In the genomic region with DNA sequence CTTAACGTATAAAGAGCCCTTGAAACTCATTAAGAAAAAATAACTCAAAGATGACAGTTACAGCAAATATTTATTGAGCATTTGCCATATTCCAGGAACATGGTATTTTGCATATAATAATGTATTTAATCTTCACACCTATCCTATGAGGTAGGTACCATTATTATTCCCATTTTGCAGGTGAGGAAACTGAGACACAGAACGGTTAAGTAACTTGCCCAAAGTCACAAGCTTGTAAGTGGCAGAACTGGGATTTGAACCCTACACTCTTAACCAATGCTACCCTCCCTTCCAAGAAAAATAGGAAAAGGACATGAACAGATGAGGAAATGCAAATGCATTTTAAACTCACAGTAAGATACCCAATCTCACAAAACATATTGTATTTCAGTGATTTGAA, we compare ENCODE assay signal across 35 cellular contexts.
"Had no signal": no experiment of that assay in that cellular context is flagged by ENCODE, and none has a peak within 500 bp of the region (broad histone marks: within the 10 kb centered on the region; RNA-seq: fewer than 3 reads in every experiment).

No MANE protein-coding gene starts in this region.

- H3K27me3 ChIP-seq: MG63 had no signal

- H3K4me2 ChIP-seq: KMS-11 had no signal

- H3K9ac ChIP-seq: KMS-11 had no signal

- DNase-seq: Karpas-422, Kasumi-1, MG63, MM.1S, MV-4-11, NCI-H1048, NCI-H1092, NCI-H1092 treated with DMSO at 0.1 percent for 48 hours, NCI-H1105, NCI-H1105 treated with DMSO at 0.1 percent for 48 hours, NCI-H1417, NCI-H1417 treated with DMSO at 0.1 percent for 48 hours, NCI-H1436, NCI-H1436 treated with DMSO at 0.1 percent for 48 hours, NCI-H146, NCI-H1694, NCI-H1694 treated with DMSO at 0.1 percent for 48 hours, NCI-H187, NCI-H187 treated with DMSO at 0.1 percent for 48 hours, NCI-H1930, NCI-H2029, NCI-H2029 treated with DMSO at 0.1 percent for 48 hours, NCI-H2081, NCI-H2081 treated with DMSO at 0.1 percent for 48 hours, NCI-H2107, NCI-H2171, NCI-H2171 treated with DMSO at 0.1 percent for 48 hours, NCI-H2227 treated with DMSO at 0.1 percent for 48 hours, NCI-H226, NCI-H345, NCI-H446, NCI-H446 treated with DMSO at 0.1 percent for 48 hours, NCI-H510A, NCI-H510A treated with DMSO at 0.1 percent for 48 hours had no signal

- H3K27ac ChIP-seq: KMS-11 had no signal

- H3K4me3 ChIP-seq: MG63 had no signal
